In genomic region chr15:44598892-44599291, GRCh38 we compare ENCODE assay signal across 1 cellular context.
TF ChIP-seq lines count a peak whose summit lies in the region.

No MANE protein-coding gene starts in this region.

TF ChIP-seq in SK-N-SH treated with all-trans-retinoic acid at 6 μM for 48 hours, 23 proteins besides CTCF, POLR2A, EP300 and RAD21 (continued from another document):
- TF ChIP-seq GLIS3 (CRISPR knock-in tag; IDR thresholded peaks at IDR 0.05) (no peak), CSRNP3 (CRISPR knock-in tag; IDR thresholded peaks at IDR 0.05) (no peak), RARB (CRISPR knock-in tag; IDR thresholded peaks at IDR 0.05) (no peak), TOX (CRISPR knock-in tag; IDR thresholded peaks at IDR 0.05; ENCODE audit: borderline replicate concordance) (no peak), PPARA (CRISPR knock-in tag; IDR thresholded peaks at IDR 0.05; ENCODE audit: borderline replicate concordance) (no peak), OSR1 (CRISPR knock-in tag; IDR thresholded peaks at IDR 0.05) (no peak)
